Comparison of ENCODE assay signal across 15 cellular contexts in genomic region chr3:138842483-138843188, GRCh38. TPM values are rescaled to one million over a fixed set of nuclear protein-coding genes. Genes with fewer than 3 reads are reported as not detected.
DNase-seq lines count a peak whose midpoint lies in the region; ATAC-seq and TF ChIP-seq lines count a peak whose summit lies in the region.
"Had no signal": no experiment of that assay in that cellular context is flagged by ENCODE, and none has a peak within 500 bp of the region (broad histone marks: within the 10 kb centered on the region; RNA-seq: fewer than 3 reads in every experiment).

No MANE protein-coding gene starts in this region.

- DNase-seq in NCI-H82 (lab: John Stamatoyannopoulos, UW) (peak; percentile 20), NCI-H82 treated with DMSO at 0.1 percent for 48 hours (lab: John Stamatoyannopoulos, UW; ENCODE audit: unreplicated experiment) (no peak), OCI-M1 (lab: John Stamatoyannopoulos, UW) (peak; percentile 39), upper lobe of right lung (no peak), NCI-H510A (lab: John Stamatoyannopoulos, UW) (no peak), cerebellar nuclear complex (lab: John Stamatoyannopoulos, UW) (no peak)
- DNase-seq: activated CD8-positive, alpha-beta T cell treated with anti-CD3 and anti-CD28 coated beads for 36 hours; left cardiac atrium; NCI-H1417 treated with DMSO at 0.1 percent for 48 hours; right cardiac atrium; SHP77 treated with DMSO at 0.1 percent for 48 hours had no signal

- no peaks in the 10 kb centered on the region for H3K9me3 ChIP-seq in upper lobe of right lung

- H3K27ac ChIP-seq in upper lobe of right lung, result no peak overlapping the region
- H3K27ac ChIP-seq: 22Rv1, epithelial cell of prostate had no signal

- H3K4me1 ChIP-seq in upper lobe of right lung, result no peaks in the 10 kb centered on the region

- peak; percentile 69 for ATAC-seq in HG02973 (IDR thresholded peaks at IDR 0.05; ENCODE audit: unreplicated experiment)
- ATAC-seq in upper lobe of right lung, result peak; percentile 91
- no peak for ATAC-seq in GM18861 (IDR thresholded peaks at IDR 0.05; ENCODE audit: unreplicated experiment)
- ATAC-seq: activated CD8-positive, alpha-beta T cell treated with anti-CD3 and anti-CD28 coated beads for 36 hours had no signal

- H3K4me3 ChIP-seq in upper lobe of right lung, result no peak overlapping the region

- no peaks in the 10 kb centered on the region for H3K36me3 ChIP-seq in upper lobe of right lung

- intact Hi-C loops in upper lobe of right lung (cut with DNase I), result no loop called here

- TF ChIP-seq CTCF in upper lobe of right lung (IDR thresholded peaks at IDR 0.05), result no peak

- no peaks in the 10 kb centered on the region for H3K27me3 ChIP-seq in upper lobe of right lung

RNA-seq across cellular contexts. Expression of gene PIK3CB, which starts 7.9 kb away (rescaled TPM):
- 37.4 TPM for total RNA-seq in upper lobe of right lung

Comparison
In these comparisons a context has a peak if more than half of its experiments do, and no peak if none do; other contexts are left out.
1. DNase-seq: peak in NCI-H82 (single experiment) and OCI-M1 (single experiment); none in NCI-H82 treated with DMSO at 0.1 percent for 48 hours (single experiment), upper lobe of right lung (single experiment), NCI-H510A (single experiment) and cerebellar nuclear complex (0 of 2).